9 cellular contexts compared by ENCODE assay signal in genomic region chr19:3968556-3969434, GRCh38. TPM values are rescaled to one million over a fixed set of nuclear protein-coding genes. Genes with fewer than 3 reads are reported as not detected.
A peak's percentile ranks its signal among the peaks of the same experiment; 100 is the strongest.
DNase-seq lines count a peak whose midpoint lies in the region; ATAC-seq and TF ChIP-seq lines count a peak whose summit lies in the region.
"Had no signal": no experiment of that assay in that cellular context is flagged by ENCODE, and none has a peak within 500 bp of the region (broad histone marks: within the 10 kb centered on the region; RNA-seq: fewer than 3 reads in every experiment).

No MANE protein-coding gene starts in this region.

- H3K27me3 ChIP-seq in parathyroid adenoma (ENCODE audit: control insufficient read depth, insufficient read depth, low read length) = no peaks in the 10 kb centered on the region

- H3K4me1 Mint-ChIP-seq in IgD-negative memory B cell (peaks cover 9 to 17% (median 15%) of the 10 kb centered on the region in 3 donors), CD14-positive monocyte (peaks cover 16% of the 10 kb centered on the region)
- peaks cover 15% of the 10 kb centered on the region for H3K4me1 Mint-ChIP-seq in activated naive CD8-positive, alpha-beta T cell treated with anti-CD3 and anti-CD28 coated beads, Interleukin-2, amount 10 ng/mL, durations not matched to agents 7 days and 5 days

- H2AFZ ChIP-seq in parathyroid adenoma = no peak overlapping the region

- no peak overlapping the region for H3K9ac ChIP-seq in parathyroid adenoma

- no peak for ATAC-seq in activated naive CD8-positive, alpha-beta T cell treated with anti-CD3 and anti-CD28 coated beads, Interleukin-2, amount 10 ng/mL, durations not matched to agents 7 days and 5 days (ENCODE audit: low read depth)
- ATAC-seq in HG03439 (IDR thresholded peaks at IDR 0.05; ENCODE audit: unreplicated experiment) = no peak

- H3K36me3 ChIP-seq in parathyroid adenoma (ENCODE audit: control insufficient read depth, insufficient read depth, low read length) = no peaks in the 10 kb centered on the region

- H3K9me3 Mint-ChIP-seq in IgD-negative memory B cell (no peaks in the 10 kb centered on the region), CD14-positive monocyte (no peaks in the 10 kb centered on the region)
- H3K9me3 Mint-ChIP-seq in activated naive CD8-positive, alpha-beta T cell treated with anti-CD3 and anti-CD28 coated beads, Interleukin-2, amount 10 ng/mL, durations not matched to agents 7 days and 5 days = no peaks in the 10 kb centered on the region
- H3K9me3 Mint-ChIP-seq: activated B cell treated with CpG ODN at 0.5 μM for 24 hours had no signal

- DNase-seq in COLO829 (ENCODE audit: low spot score) (peak; percentile 92), cardiac septum (ENCODE audit: low spot score) (peak; percentile 93), CD14-positive monocyte (ENCODE audit: low spot score) (no peak)
- DNase-seq in activated naive CD8-positive, alpha-beta T cell treated with anti-CD3 and anti-CD28 coated beads, Interleukin-2, amount 10 ng/mL, durations not matched to agents 7 days and 5 days = no peak
- no peak for DNase-seq in stimulated activated CD4-positive, alpha-beta T cell treated with anti-CD3 and anti-CD28 coated beads, Interleukin-15, amount 100 ng/mL, for 24 hours
- DNase-seq: activated B cell treated with CpG ODN at 0.5 μM for 24 hours had no signal

- peak overlapping the region; percentile 86 for H3K27ac ChIP-seq in parathyroid adenoma

- TF ChIP-seq CTCF in parathyroid adenoma (IDR thresholded peaks at IDR 0.05) = no peak
- no peak for TF ChIP-seq CTCF in CD14-positive monocyte (IDR thresholded peaks at IDR 0.05)

- H3K4me3 Mint-ChIP-seq in IgD-negative memory B cell (peak overlapping the region in 3 of 4 donors; percentile 20 to 68 (median 38)), CD14-positive monocyte (no peak overlapping the region)
- H3K4me3 Mint-ChIP-seq in activated naive CD8-positive, alpha-beta T cell treated with anti-CD3 and anti-CD28 coated beads, Interleukin-2, amount 10 ng/mL, durations not matched to agents 7 days and 5 days = peak overlapping the region; percentile 89

- H3K27me3 Mint-ChIP-seq in IgD-negative memory B cell = no peaks in the 10 kb centered on the region
- no peaks in the 10 kb centered on the region for H3K27me3 Mint-ChIP-seq in activated naive CD8-positive, alpha-beta T cell treated with anti-CD3 and anti-CD28 coated beads, Interleukin-2, amount 10 ng/mL, durations not matched to agents 7 days and 5 days
- H3K27me3 Mint-ChIP-seq in CD14-positive monocyte (ENCODE audit: low read depth in 3 of 3) = peaks cover 0 to 2% (median 2%) of the 10 kb centered on the region in 3 donors
- H3K27me3 Mint-ChIP-seq: activated B cell treated with CpG ODN at 0.5 μM for 24 hours had no signal

- H3K36me3 Mint-ChIP-seq in IgD-negative memory B cell (no peaks in the 10 kb centered on the region), CD14-positive monocyte (peaks cover 34 to 56% of the 10 kb centered on the region in 2 donors)
- peaks cover 6% of the 10 kb centered on the region for H3K36me3 Mint-ChIP-seq in activated naive CD8-positive, alpha-beta T cell treated with anti-CD3 and anti-CD28 coated beads, Interleukin-2, amount 10 ng/mL, durations not matched to agents 7 days and 5 days

- peaks cover 16% of the 10 kb centered on the region for H3K4me1 ChIP-seq in parathyroid adenoma

- intact Hi-C loops in cardiac septum (cut with DNase I) (loop anchor here (2.0 to 5.0 kb wide), 2 partner anchors 18 to 36 kb away; partner anchors contain the start of gene NMRK2), CD14-positive monocyte (cut with micrococcal nuclease) (no loop called here)

- POLR2A ChIA-PET in activated naive CD8-positive, alpha-beta T cell treated with anti-CD3 and anti-CD28 coated beads, Interleukin-2, amount 10 ng/mL, durations not matched to agents 7 days and 5 days (lab: Charles Lee) = interaction anchor here (0.7 to 1.6 kb wide), 3 partner anchors 10 to 39 kb away, joined by 3 to 11 read pairs (median 4); partner anchors contain the start of genes EEF2 and PIAS4

- peaks cover 26% of the 10 kb centered on the region for H3K79me2 ChIP-seq in parathyroid adenoma

- no peak overlapping the region for H3K4me3 ChIP-seq in parathyroid adenoma (ENCODE audit: low read depth, low read length)

- H3K9me3 ChIP-seq in parathyroid adenoma (ENCODE audit: control insufficient read depth, low read length) = no peaks in the 10 kb centered on the region

- H3K4me2 ChIP-seq in parathyroid adenoma (ENCODE audit: low read length) = peak overlapping the region; percentile 37

- H3K27ac Mint-ChIP-seq in IgD-negative memory B cell = peak overlapping the region in 2 of 3 donors; percentile 21 to 95
- no peak overlapping the region for H3K27ac Mint-ChIP-seq in activated naive CD8-positive, alpha-beta T cell treated with anti-CD3 and anti-CD28 coated beads, Interleukin-2, amount 10 ng/mL, durations not matched to agents 7 days and 5 days
- H3K27ac Mint-ChIP-seq in CD14-positive monocyte = peak overlapping the region in 2 of 7 donors; percentile 26 to 40
- H3K27ac Mint-ChIP-seq: activated B cell treated with CpG ODN at 0.5 μM for 24 hours had no signal

RNA-seq across cellular contexts. Expression of gene DAPK3, which starts 2.1 kb away (rescaled TPM):
- 34.7 TPM for polyA plus RNA-seq in IgD-negative memory B cell
- 10 to 100 TPM; 44.8 to 49.8 TPM for total RNA-seq in activated naive CD8-positive, alpha-beta T cell treated with anti-CD3 and anti-CD28 coated beads, Interleukin-2, amount 10 ng/mL, durations not matched to agents 7 days and 5 days
- 180 TPM for total RNA-seq in cardiac septum
- polyA plus RNA-seq in CD14-positive monocyte = 10 to 100 TPM; 13.7 to 21.8 TPM

RNA-seq across cellular contexts. Expression of gene EEF2, which starts 16.5 kb away (rescaled TPM):
- polyA plus RNA-seq in IgD-negative memory B cell (1,056 TPM), CD14-positive monocyte (100 to 1,000 TPM; 264 to 323 TPM)
- total RNA-seq in activated naive CD8-positive, alpha-beta T cell treated with anti-CD3 and anti-CD28 coated beads, Interleukin-2, amount 10 ng/mL, durations not matched to agents 7 days and 5 days = 1,000 to 10,000 TPM; 1,510 to 1,513 TPM
- 1,625 TPM for total RNA-seq in cardiac septum

RNA-seq across cellular contexts. Expression of gene NMRK2, which starts 35.9 kb away (rescaled TPM):
- polyA plus RNA-seq in IgD-negative memory B cell (not detected), CD14-positive monocyte (not detected)
- not detected for total RNA-seq in activated naive CD8-positive, alpha-beta T cell treated with anti-CD3 and anti-CD28 coated beads, Interleukin-2, amount 10 ng/mL, durations not matched to agents 7 days and 5 days
- total RNA-seq in cardiac septum = 568 TPM
- total RNA-seq: activated B cell treated with CpG ODN at 0.5 μM for 24 hours had no signal

RNA-seq across cellular contexts. Expression of gene PIAS4, which starts 38.7 kb away (rescaled TPM):
- polyA plus RNA-seq in IgD-negative memory B cell = 8.9 TPM
- 10 to 100 TPM; 32.1 to 38.3 TPM for total RNA-seq in activated naive CD8-positive, alpha-beta T cell treated with anti-CD3 and anti-CD28 coated beads, Interleukin-2, amount 10 ng/mL, durations not matched to agents 7 days and 5 days
- total RNA-seq in cardiac septum = 18.4 TPM
- 1 to 10 TPM; 2.3 to 5.9 TPM for polyA plus RNA-seq in CD14-positive monocyte

Comparison
In these comparisons a context has a peak if more than half of its experiments do, and no peak if none do; other contexts are left out.
1. DNase-seq: peak in COLO829 (single experiment) and cardiac septum (single experiment); none in activated naive CD8-positive, alpha-beta T cell treated with anti-CD3 and anti-CD28 coated beads, Interleukin-2, amount 10 ng/mL, durations not matched to agents 7 days and 5 days (single experiment), CD14-positive monocyte (single experiment) and stimulated activated CD4-positive, alpha-beta T cell treated with anti-CD3 and anti-CD28 coated beads, Interleukin-15, amount 100 ng/mL, for 24 hours (single experiment).
2. H3K4me3 Mint-ChIP-seq: peak in IgD-negative memory B cell (3 of 4) and activated naive CD8-positive, alpha-beta T cell treated with anti-CD3 and anti-CD28 coated beads, Interleukin-2, amount 10 ng/mL, durations not matched to agents 7 days and 5 days (single experiment); none in CD14-positive monocyte (0 of 2).
3. RNA of gene NMRK2, which starts 35.9 kb away (total RNA-seq): 568 TPM in cardiac septum (single experiment); not detected in activated naive CD8-positive, alpha-beta T cell treated with anti-CD3 and anti-CD28 coated beads, Interleukin-2, amount 10 ng/mL, durations not matched to agents 7 days and 5 days; every median in the first group is over 100 times any median in the second.